ENCODE assay signal across 8 cellular contexts in genomic region chr11:86069408-86070086, GRCh38. TPM values are rescaled to one million over a fixed set of nuclear protein-coding genes. Genes with fewer than 3 reads are reported as not detected.
DNase-seq lines count a peak whose midpoint lies in the region; ATAC-seq and TF ChIP-seq lines count a peak whose summit lies in the region.

No MANE protein-coding gene starts in this region.

- intact Hi-C loops in sigmoid colon (cut with DNase I) = loop anchor here (2.0 to 10.0 kb wide), 6 partner anchors 49 to 385 kb away; partner anchors contain the start of genes CCDC83, CCDC89, EED and HIKESHI

- H3K27ac ChIP-seq in 22Rv1 (peak overlapping the region; percentile 72), iPS DF 6.9 (ENCODE audit: low read length) (no peak overlapping the region), sigmoid colon (peak overlapping the region; percentile 95 to 99 (median 97))

- H3K4me3 ChIP-seq in iPS DF 6.9 (ENCODE audit: low read length) (peak overlapping the region; percentile 84; the same call in 1 of the 2 replicates), sigmoid colon (peak overlapping the region; percentile 18 to 95 (median 90))

- TF ChIP-seq EP300 in sigmoid colon (IDR thresholded peaks at IDR 0.05) = peak in 3 of 4 donors; percentile 38 to 79 (median 57)

- no peaks in the 10 kb centered on the region for H3K4me1 ChIP-seq in iPS DF 6.9 (ENCODE audit: control insufficient read depth, insufficient read depth, low read length)
- peaks cover 0 to 32% (median 25%) of the 10 kb centered on the region in 4 donors for H3K4me1 ChIP-seq in sigmoid colon

- TF ChIP-seq POLR2A in sigmoid colon (IDR thresholded peaks at IDR 0.05) = no peak

- H3K9me3 ChIP-seq in iPS DF 6.9 (ENCODE audit: control insufficient read depth, insufficient read depth, low read length) (no peaks in the 10 kb centered on the region), sigmoid colon (no peaks in the 10 kb centered on the region)

- H3K27me3 ChIP-seq in iPS DF 6.9 (ENCODE audit: control insufficient read depth, insufficient read depth, low read length) (no peaks in the 10 kb centered on the region), sigmoid colon (no peaks in the 10 kb centered on the region)

- peak; percentile 25 for ATAC-seq in HG02852 (IDR thresholded peaks at IDR 0.05; ENCODE audit: unreplicated experiment)

- TF ChIP-seq CTCF in 22Rv1 (IDR thresholded peaks at IDR 0.05) = no peak
- no peak for TF ChIP-seq CTCF in sigmoid colon (IDR thresholded peaks at IDR 0.05)

- WGBS in iPS DF 6.9 (ENCODE audit: insufficient coverage, insufficient read length) = no CpG with 5 or more reads among the region's 14 CpGs
- WGBS in sigmoid colon, 2 donors = 2 to 6% methylated on average over 14 of the region's 14 CpGs

- no peaks in the 10 kb centered on the region for H3K36me3 ChIP-seq in iPS DF 6.9 (ENCODE audit: control insufficient read depth, insufficient read depth, low read length)
- H3K36me3 ChIP-seq in sigmoid colon = no peaks in the 10 kb centered on the region

- DNase-seq in GM04503 (ENCODE audit: low read depth) (peak; percentile 93), NCI-H774 (lab: John Stamatoyannopoulos, UW) (peak; percentile 65), astrocyte of the hippocampus (ENCODE audit: low read depth, low spot score) (peak; percentile 87), iPS DF 6.9 (ENCODE audit: low read depth, low spot score) (peak; percentile 29), sigmoid colon (peak; percentile 67)
- no peak for DNase-seq in activated CD4-positive, alpha-beta T cell treated with anti-CD3 and anti-CD28 coated beads, Interleukin-2, amount 50 U/mL, for 48 hours

RNA-seq across cellular contexts. Expression of gene PICALM, which starts 0.7 kb away (rescaled TPM):
- 100 to 1,000 TPM; 213 to 250 (median 230) TPM for total RNA-seq in sigmoid colon
- polyA plus RNA-seq in sigmoid colon = 100 to 1,000 TPM in 1 of 3 donors, 10 to 100 TPM in 2; 55.3 to 100 (median 81.1) TPM

Comparison
In these comparisons a context has a peak if more than half of its experiments do, and no peak if none do; other contexts are left out.
1. DNase-seq: peak in GM04503 (single experiment), NCI-H774 (single experiment), astrocyte of the hippocampus (single experiment), iPS DF 6.9 (single experiment) and sigmoid colon (single experiment); none in activated CD4-positive, alpha-beta T cell treated with anti-CD3 and anti-CD28 coated beads, Interleukin-2, amount 50 U/mL, for 48 hours (0 of 2).